ENCODE assay signal across 8 cellular contexts in genomic region chr17:75271233-75271954, GRCh38. TPM values are rescaled to one million over a fixed set of nuclear protein-coding genes. Genes with fewer than 3 reads are reported as not detected.
A peak's percentile ranks its signal among the peaks of the same experiment; 100 is the strongest.
DNase-seq lines count a peak whose midpoint lies in the region; ATAC-seq, FAIRE-seq and TF ChIP-seq lines count a peak whose summit lies in the region.

No MANE protein-coding gene starts in this region.

- peak; percentile 92 for ATAC-seq in T-helper 17 cell

- H3K4me2 ChIP-seq in astrocyte (ENCODE audit: low read length): peak overlapping the region; percentile 93

- no peaks in the 10 kb centered on the region for H3K9me3 ChIP-seq in MG63
- no peaks in the 10 kb centered on the region for H3K9me3 ChIP-seq in T-helper 17 cell (ENCODE audit: control insufficient read depth, low read length, poor library complexity, severe bottlenecking)
- no peaks in the 10 kb centered on the region for H3K9me3 ChIP-seq in astrocyte (ENCODE audit: insufficient read depth, low read depth, low read length)
- no peaks in the 10 kb centered on the region for H3K9me3 ChIP-seq in iPS DF 6.9 (ENCODE audit: control insufficient read depth, insufficient read depth, low read length)

- no peaks in the 10 kb centered on the region for H3K9me3 Mint-ChIP-seq in astrocyte (ENCODE audit: unreplicated experiment)

- H3K4me1 ChIP-seq in astrocyte (ENCODE audit: insufficient read depth, low read length): peaks cover 35% of the 10 kb centered on the region
- peaks cover 4% of the 10 kb centered on the region; the same call in 1 of the 2 replicates for H3K4me1 ChIP-seq in iPS DF 6.9 (ENCODE audit: control insufficient read depth, insufficient read depth, low read length)

- H3K27ac Mint-ChIP-seq in T-helper 17 cell (peak overlapping the region; percentile 74), astrocyte (ENCODE audit: unreplicated experiment) (no peak overlapping the region)

- TF ChIP-seq CTCF in GM10266 (IDR thresholded peaks at IDR 0.05; ENCODE audit: control insufficient read depth, insufficient read depth, low read depth, missing control alignments) (peak; percentile 99), astrocyte (IDR thresholded peaks at IDR 0.05; ENCODE audit: insufficient read depth, low read depth, low read length) (peak; percentile 22)

- H3K27ac ChIP-seq in astrocyte (ENCODE audit: low read depth, low read length) (no peak overlapping the region), iPS DF 6.9 (ENCODE audit: low read length) (no peak overlapping the region)

- H3K4me3 Mint-ChIP-seq in T-helper 17 cell (peak overlapping the region; percentile 90), astrocyte (ENCODE audit: unreplicated experiment) (peak overlapping the region; percentile 76)

- peak overlapping the region; percentile 86 for H2AFZ ChIP-seq in astrocyte (ENCODE audit: low read depth, low read length)

- H3K27me3 ChIP-seq in H7 (ENCODE audit: control insufficient read depth, insufficient read depth, low read length): peaks cover 4% of the 10 kb centered on the region; the same call in 1 of the 2 replicates
- H3K27me3 ChIP-seq in MG63: no peaks in the 10 kb centered on the region
- no peaks in the 10 kb centered on the region for H3K27me3 ChIP-seq in astrocyte (ENCODE audit: insufficient read depth, low read length)
- H3K27me3 ChIP-seq in iPS DF 6.9 (ENCODE audit: control insufficient read depth, insufficient read depth, low read length): no peaks in the 10 kb centered on the region

- H3K4me3 ChIP-seq in H7 (ENCODE audit: insufficient read depth, low read depth, low read length): peak overlapping the region; percentile 80
- peak overlapping the region; percentile 98 for H3K4me3 ChIP-seq in MG63
- peak overlapping the region; percentile 72 for H3K4me3 ChIP-seq in astrocyte (ENCODE audit: insufficient read depth, low read depth, low read length)
- peak overlapping the region; percentile 45 for H3K4me3 ChIP-seq in iPS DF 6.9 (ENCODE audit: low read length)
- H3K4me3 ChIP-seq in skeletal muscle cell (ENCODE audit: low read depth, low read length): peak overlapping the region; percentile 81

- WGBS in iPS DF 6.9 (ENCODE audit: insufficient coverage, insufficient read length): no CpG with 5 or more reads among the region's 74 CpGs

- H3K27me3 Mint-ChIP-seq in T-helper 17 cell (no peaks in the 10 kb centered on the region), astrocyte (ENCODE audit: low read depth, unreplicated experiment) (no peaks in the 10 kb centered on the region)

- peaks cover 2% of the 10 kb centered on the region for H3K36me3 Mint-ChIP-seq in T-helper 17 cell (ENCODE audit: low read depth)
- H3K36me3 Mint-ChIP-seq in astrocyte (ENCODE audit: low read depth, unreplicated experiment): peaks cover 5% of the 10 kb centered on the region

- H3K36me3 ChIP-seq in H7 (replicated peaks; ENCODE audit: control insufficient read depth, insufficient read depth, low read length) (peaks cover 7% of the 10 kb centered on the region), MG63 (peaks cover 36% of the 10 kb centered on the region), astrocyte (ENCODE audit: insufficient read depth, low read length) (peaks cover 1% of the 10 kb centered on the region), iPS DF 6.9 (ENCODE audit: control insufficient read depth, insufficient read depth, low read length) (0 out of 2 replicates have a peak, but pooled peaks cover 10% of the 10 kb centered on the region)

- H3K79me2 ChIP-seq in astrocyte (ENCODE audit: insufficient read depth, low read length): no peaks in the 10 kb centered on the region

- peaks cover 17% of the 10 kb centered on the region for H4K20me1 ChIP-seq in astrocyte (ENCODE audit: insufficient read depth, low read length)

- DNase-seq in GM10266 (ENCODE audit: extremely low spot score) (peak; percentile 98), H7 (peak; percentile 99), MG63 (peak; percentile 77), T-helper 17 cell (peak; percentile 85 to 92 (median 88)), astrocyte (ENCODE audit: low read depth) (peak; percentile 30), iPS DF 6.9 (ENCODE audit: low read depth, low spot score) (no peak), skeletal muscle cell (ENCODE audit: low read depth) (no peak), NCI-H2107 treated with DMSO at 0.1 percent for 48 hours (lab: John Stamatoyannopoulos, UW; ENCODE audit: unreplicated experiment) (no peak)

- H3K9ac ChIP-seq in astrocyte (ENCODE audit: low read length): peak overlapping the region; percentile 92

- H3K4me1 Mint-ChIP-seq in T-helper 17 cell (peaks cover 26% of the 10 kb centered on the region), astrocyte (ENCODE audit: low read depth, unreplicated experiment) (peaks cover 5% of the 10 kb centered on the region)

- no peak for FAIRE-seq in astrocyte (lab: Jason Lieb, UNC)

RNA-seq across cellular contexts. Expression of gene MIF4GD, which starts 0.4 kb away (rescaled TPM):
- total RNA-seq in H7 (2014; rRNA removed; shearing (Covaris generic)): 28.0 TPM in 2 replicates
- 4.4 and 18.2 TPM in 2 replicates for total RNA-seq in MG63 (2014; rRNA removed; shearing (Covaris generic); ENCODE audit: low replicate concordance)
- total RNA-seq in T-helper 17 cell (10 to 100 TPM; 27.0 to 35.0 TPM), astrocyte (3.9 and 5.0 TPM in 2 replicates)

RNA-seq across cellular contexts. Expression of gene MRPS7, which starts 9.7 kb away (rescaled TPM):
- 128 and 166 TPM in 2 replicates for total RNA-seq in H7 (2014; rRNA removed; shearing (Covaris generic))
- 78.0 and 101 TPM in 2 replicates for total RNA-seq in MG63 (2014; rRNA removed; shearing (Covaris generic); ENCODE audit: low replicate concordance)
- 10 to 100 TPM; 33.9 to 35.6 TPM for total RNA-seq in T-helper 17 cell
- 50.0 and 55.0 TPM in 2 replicates for total RNA-seq in astrocyte

RNA-seq across cellular contexts. Expression of gene GGA3, which starts 10.0 kb away (rescaled TPM):
- 30.8 and 34.8 TPM in 2 replicates for total RNA-seq in H7 (2014; rRNA removed; shearing (Covaris generic))
- total RNA-seq in MG63 (2014; rRNA removed; shearing (Covaris generic); ENCODE audit: low replicate concordance): 5.8 and 9.2 TPM in 2 replicates
- total RNA-seq in T-helper 17 cell (10 to 100 TPM; 85.4 to 89.1 TPM), astrocyte (25.3 and 28.5 TPM in 2 replicates)

RNA-seq across cellular contexts. Expression of gene SLC25A19, which starts 17.8 kb away (rescaled TPM):
- 25.7 and 31.0 TPM in 2 replicates for total RNA-seq in H7 (2014; rRNA removed; shearing (Covaris generic))
- 17.8 and 21.7 TPM in 2 replicates for total RNA-seq in MG63 (2014; rRNA removed; shearing (Covaris generic); ENCODE audit: low replicate concordance)
- total RNA-seq in T-helper 17 cell (10 to 100 TPM; 13.7 to 15.1 TPM), astrocyte (8.8 and 12.8 TPM in 2 replicates)

Comparison
In these comparisons a context has a peak if more than half of its experiments do, and no peak if none do; other contexts are left out.
1. DNase-seq: peak in GM10266 (single experiment), H7 (single experiment), MG63 (single experiment), T-helper 17 cell (3 of 3) and astrocyte (single experiment); none in iPS DF 6.9 (single experiment), skeletal muscle cell (single experiment) and NCI-H2107 treated with DMSO at 0.1 percent for 48 hours (single experiment).
2. H3K4me3 ChIP-seq: peak in every context shown above with its lines; median percentile 98 in MG63; 81 in skeletal muscle cell; 80 in H7; 72 in astrocyte; 45 in iPS DF 6.9.